Comparison of ENCODE assay signal across 12 cellular contexts in the genomic region with DNA sequence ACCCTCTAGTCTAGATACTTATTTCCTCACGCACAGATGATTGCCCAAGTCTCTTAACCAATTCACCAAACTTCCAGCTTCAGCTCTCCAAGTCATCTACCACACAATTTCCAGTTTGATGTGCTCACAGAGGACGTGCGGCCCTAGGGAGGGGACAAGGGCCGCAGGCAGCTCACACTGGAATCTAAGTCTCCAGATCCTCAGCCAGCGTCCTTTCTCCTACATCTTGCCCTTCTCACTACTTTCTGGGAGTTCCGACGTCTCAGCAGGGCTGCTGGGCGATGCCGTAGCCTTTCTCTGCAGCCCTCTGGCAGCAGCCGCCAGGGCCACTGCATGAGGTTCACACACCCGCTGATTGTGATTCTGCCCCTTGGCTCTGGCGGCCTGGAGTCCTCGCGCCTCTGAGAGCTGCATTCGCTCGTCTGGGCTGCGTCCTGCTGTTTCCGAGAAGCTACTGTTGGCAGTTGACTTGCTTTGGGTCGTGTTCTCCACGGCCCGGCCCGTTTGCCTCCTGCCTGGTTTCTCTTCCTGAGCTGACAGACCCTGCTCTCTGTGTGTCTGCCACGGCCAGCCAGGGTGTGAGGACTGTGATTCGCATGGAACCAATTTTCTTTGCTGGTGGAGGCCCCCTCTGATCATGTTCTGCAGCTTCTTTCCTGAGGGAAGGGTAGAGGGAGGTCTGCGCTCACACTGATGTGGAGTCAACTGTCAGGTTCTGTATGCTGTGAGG. TPM values are rescaled to one million over a fixed set of nuclear protein-coding genes. Genes with fewer than 3 reads are reported as not detected.
A peak's percentile ranks its signal among the peaks of the same experiment; 100 is the strongest.
DNase-seq lines count a peak whose midpoint lies in the region; ATAC-seq and TF ChIP-seq lines count a peak whose summit lies in the region.
"Had no signal": no experiment of that assay in that cellular context is flagged by ENCODE, and none has a peak within 500 bp of the region (broad histone marks: within the 10 kb centered on the region; RNA-seq: fewer than 3 reads in every experiment).

No MANE protein-coding gene starts in this region.

- H3K27me3 Mint-ChIP-seq in activated naive CD4-positive, alpha-beta T cell treated with anti-CD3 and anti-CD28 coated beads, Interleukin-2, amount 50 U/mL, for 24 hours, result no peaks in the 10 kb centered on the region
- no peaks in the 10 kb centered on the region for H3K27me3 Mint-ChIP-seq in T-helper 17 cell

- H3K36me3 ChIP-seq in subcutaneous abdominal adipose tissue (ENCODE audit: control insufficient read depth in 5 of 5, insufficient read depth in 5 of 5, low read length in 5 of 5) (no peaks in the 10 kb centered on the region), A673 (ENCODE audit: insufficient read depth, low read length, poor library complexity, severe bottlenecking) (no peaks in the 10 kb centered on the region)
- H3K36me3 ChIP-seq: esophagus squamous epithelium, WERI-Rb-1 had no signal

- peak overlapping the region in 3 of 5 donors; percentile 44 to 68 (median 61) for H3K9ac ChIP-seq in subcutaneous abdominal adipose tissue (ENCODE audit: low read length in 5 of 5)

- H3K9me3 ChIP-seq in T-helper 17 cell (ENCODE audit: control insufficient read depth, low read length, poor library complexity, severe bottlenecking) (no peaks in the 10 kb centered on the region), subcutaneous abdominal adipose tissue (ENCODE audit: control insufficient read depth in 5 of 5, low read length in 5 of 5) (no peaks in the 10 kb centered on the region), A673 (ENCODE audit: low read depth, low read length, poor library complexity, severe bottlenecking) (no peaks in the 10 kb centered on the region)
- H3K9me3 ChIP-seq: esophagus squamous epithelium had no signal

- H3K27me3 ChIP-seq in subcutaneous abdominal adipose tissue (ENCODE audit: control insufficient read depth in 5 of 5, insufficient read depth in 4 of 5, low read length in 5 of 5), result no peaks in the 10 kb centered on the region
- no peaks in the 10 kb centered on the region for H3K27me3 ChIP-seq in A673 (replicated peaks; ENCODE audit: insufficient read depth, low read depth, low read length, poor library complexity)
- H3K27me3 ChIP-seq: esophagus squamous epithelium had no signal

- intact Hi-C loops in A673 (cut with micrococcal nuclease; ENCODE audit: unreplicated experiment), result no loop called here

- H3K4me1 ChIP-seq in subcutaneous abdominal adipose tissue (ENCODE audit: control insufficient read depth in 5 of 5, insufficient read depth in 5 of 5, low read length in 5 of 5), result peaks cover 8 to 54% (median 44%) of the 10 kb centered on the region in 5 donors
- H3K4me1 ChIP-seq in A673 (ENCODE audit: insufficient read depth, low read length, poor library complexity, severe bottlenecking), result peaks cover 8% of the 10 kb centered on the region

- no peak for TF ChIP-seq CTCF in A673 (conservative IDR thresholded peaks at IDR 0.05; ENCODE audit: low read depth, low read length)

- no peaks in the 10 kb centered on the region for H3K36me3 Mint-ChIP-seq in activated naive CD4-positive, alpha-beta T cell treated with anti-CD3 and anti-CD28 coated beads, Interleukin-2, amount 50 U/mL, for 24 hours
- no peaks in the 10 kb centered on the region for H3K36me3 Mint-ChIP-seq in T-helper 17 cell (ENCODE audit: low read depth)

- H3K27ac ChIP-seq in subcutaneous abdominal adipose tissue (ENCODE audit: low read depth, low read length), result peak overlapping the region; percentile 92
- H3K27ac ChIP-seq in A673 (ENCODE audit: low read depth, low read length, poor library complexity, severe bottlenecking), result no peak overlapping the region
- H3K27ac ChIP-seq: esophagus squamous epithelium, WERI-Rb-1 had no signal

- H3K4me1 Mint-ChIP-seq in activated naive CD4-positive, alpha-beta T cell treated with anti-CD3 and anti-CD28 coated beads, Interleukin-2, amount 50 U/mL, for 24 hours, result peaks cover 28% of the 10 kb centered on the region
- H3K4me1 Mint-ChIP-seq in T-helper 17 cell, result peaks cover 16% of the 10 kb centered on the region

- H3K4me3 Mint-ChIP-seq in activated naive CD4-positive, alpha-beta T cell treated with anti-CD3 and anti-CD28 coated beads, Interleukin-2, amount 50 U/mL, for 24 hours, result peak overlapping the region; percentile 49
- no peak overlapping the region for H3K4me3 Mint-ChIP-seq in T-helper 17 cell
- H3K4me3 Mint-ChIP-seq: activated T-helper 1 cell treated with anti-CD3 and anti-CD28 coated beads, Interleukin-12 subunit alpha, Interleukin-12 subunit beta, Interleukin-2, Interleukin-4 antibody, amounts not matched to agents 30 ng/mL and 10 ng/mL and 1 ng/mL, durations not matched to agents 14 hours and 24 hours and 36 hours had no signal

- H3K4me3 ChIP-seq in subcutaneous abdominal adipose tissue (ENCODE audit: low read depth in 1 of 5, low read length in 5 of 5) (peak overlapping the region in 1 of 5 donors; percentile 45), A673 (ENCODE audit: low read depth, low read length, poor library complexity, severe bottlenecking) (no peak overlapping the region)
- H3K4me3 ChIP-seq: esophagus squamous epithelium had no signal

- no peak for DNase-seq in activated naive CD4-positive, alpha-beta T cell treated with Interleukin-2 at 50 U/mL for 16 hours
- DNase-seq in T-helper 17 cell (no peak), left kidney (ENCODE audit: low read depth, low spot score) (peak; percentile 49), A673 (ENCODE audit: low spot score) (no peak)
- DNase-seq: esophagus squamous epithelium, small intestine, WERI-Rb-1 had no signal

- CTCF ChIA-PET in A673 (lab: Charles Lee), result no interaction called here

- POLR2A ChIA-PET in A673 (lab: Charles Lee; ENCODE audit: low non-redundant PET), result no interaction called here

- peak overlapping the region; percentile 65 for H3K27ac Mint-ChIP-seq in activated naive CD4-positive, alpha-beta T cell treated with anti-CD3 and anti-CD28 coated beads, Interleukin-2, amount 50 U/mL, for 24 hours
- peak overlapping the region; percentile 21 for H3K27ac Mint-ChIP-seq in T-helper 17 cell
- H3K27ac Mint-ChIP-seq: activated T-helper 1 cell treated with anti-CD3 and anti-CD28 coated beads, Interleukin-12 subunit alpha, Interleukin-12 subunit beta, Interleukin-2, Interleukin-4 antibody, amounts not matched to agents 30 ng/mL and 10 ng/mL and 1 ng/mL, durations not matched to agents 14 hours and 24 hours and 36 hours had no signal

- ATAC-seq in T-helper 17 cell, result no peak
- no peak for ATAC-seq in GM19395 (IDR thresholded peaks at IDR 0.05; ENCODE audit: unreplicated experiment)
- ATAC-seq in GM18909 (IDR thresholded peaks at IDR 0.05; ENCODE audit: poor library complexity, unreplicated experiment), result no peak

- H3K9me3 Mint-ChIP-seq in activated naive CD4-positive, alpha-beta T cell treated with anti-CD3 and anti-CD28 coated beads, Interleukin-2, amount 50 U/mL, for 24 hours, result no peaks in the 10 kb centered on the region
- H3K9me3 Mint-ChIP-seq: activated T-helper 1 cell treated with anti-CD3 and anti-CD28 coated beads, Interleukin-12 subunit alpha, Interleukin-12 subunit beta, Interleukin-2, Interleukin-4 antibody, amounts not matched to agents 30 ng/mL and 10 ng/mL and 1 ng/mL, durations not matched to agents 14 hours and 24 hours and 36 hours had no signal

- BruUV-seq in A673 (replicated peaks; lab: Mats Ljungman, UMichigan), result no TSS peak

RNA-seq across cellular contexts. Expression of a gene that starts 14.1 kb away (rescaled TPM):
- total RNA-seq in T-helper 17 cell (10 to 100 TPM; 83.8 to 92.7 TPM), A673 (2021) (17.0 and 18.4 TPM in 2 replicates)
